ENCODE assay signal across 1 cellular context in genomic region chr21:44850905-44851657, GRCh38.
TF ChIP-seq lines count a peak whose summit lies in the region.

No MANE protein-coding gene starts in this region.

TF ChIP-seq in K562, 482 proteins besides CTCF, POLR2A, EP300 and RAD21:
- TF ChIP-seq CC2D1A (IDR thresholded peaks at IDR 0.05) (no peak), L3MBTL2 (IDR thresholded peaks at IDR 0.05) (0 out of 2 replicates have a peak, but pooled peaks have one; percentile 13), E2F6 (IDR thresholded peaks at IDR 0.05; ENCODE audit: borderline replicate concordance in 1 of 2, extremely low read depth in 1 of 2, insufficient read depth in 1 of 2, insufficient read length in 1 of 2, low read depth in 1 of 2, low read length in 1 of 2, poor library complexity in 1 of 2, severe bottlenecking in 1 of 2) (peak in 1 of 2 experiments; percentile 13), POLR2H (tag; IDR thresholded peaks at IDR 0.05; ENCODE audit: low read depth) (no peak), POU5F1 (IDR thresholded peaks at IDR 0.05; ENCODE audit: borderline replicate concordance, low read depth, low read length, partially characterized antibody) (no peak), SNRNP70 (optimal IDR thresholded peaks at IDR 0.05; ENCODE audit: low read depth, low read length) (no peak), ZNF639 (CRISPR knock-in tag; conservative IDR thresholded peaks at IDR 0.05 in 1 of 2, IDR thresholded peaks at IDR 0.05 in 1 of 2) (no peak), MITF (IDR thresholded peaks at IDR 0.05) (no peak)
